In genomic region chr21:33266784-33267135, GRCh38 we compare ENCODE assay signal across 8 cellular contexts. TPM values are rescaled to one million over a fixed set of nuclear protein-coding genes. Genes with fewer than 3 reads are reported as not detected.
DNase-seq lines count a peak whose midpoint lies in the region; ATAC-seq, FAIRE-seq and TF ChIP-seq lines count a peak whose summit lies in the region.

No MANE protein-coding gene starts in this region.

- H3K4me2 ChIP-seq in DND-41 (ENCODE audit: insufficient read depth, low read length) (peak overlapping the region; percentile 72), Karpas-422 (ENCODE audit: low read depth, low read length, poor library complexity, severe bottlenecking) (peak overlapping the region; percentile 99)

- peak overlapping the region; percentile 57 to 59 for H3K4me3 ChIP-seq in DND-41 (ENCODE audit: low read depth in 1 of 2, low read length in 2 of 2)
- H3K4me3 ChIP-seq in Karpas-422 (ENCODE audit: low read length) = peak overlapping the region; percentile 84
- peak overlapping the region; percentile 76 to 89 for H3K4me3 ChIP-seq in ascending aorta
- peak overlapping the region; percentile 47 to 80 for H3K4me3 ChIP-seq in kidney (ENCODE audit: low read length in 2 of 2)

- peaks cover 46% of the 10 kb centered on the region for H3K79me2 ChIP-seq in DND-41 (ENCODE audit: insufficient read depth, low read length)
- peaks cover 22% of the 10 kb centered on the region for H3K79me2 ChIP-seq in Karpas-422 (ENCODE audit: low read length)

- H3K36me3 ChIP-seq in DND-41 (ENCODE audit: insufficient read depth, low read length) (peaks cover 46% of the 10 kb centered on the region), Karpas-422 (ENCODE audit: insufficient read depth, low read length) (peaks cover 13% of the 10 kb centered on the region), ascending aorta (peaks cover 6 to 19% of the 10 kb centered on the region in 2 donors), kidney (ENCODE audit: control insufficient read depth in 1 of 2, insufficient read depth in 2 of 2, low read length in 2 of 2) (peaks cover 0 to 3% of the 10 kb centered on the region in 2 donors)

- TF ChIP-seq CTCF in DND-41 (IDR thresholded peaks at IDR 0.05; ENCODE audit: borderline replicate concordance, extremely low read depth, low read length, poor library complexity, severe bottlenecking) (no peak), ascending aorta (IDR thresholded peaks at IDR 0.05) (no peak), kidney (IDR thresholded peaks at IDR 0.05; ENCODE audit: borderline replicate concordance, extremely low read depth, insufficient read depth) (no peak)

- H3K27ac ChIP-seq in DND-41 (ENCODE audit: low read length) (peak overlapping the region; percentile 79), Karpas-422 (ENCODE audit: low read length) (peak overlapping the region; percentile 68), ascending aorta (peak overlapping the region; percentile 84), kidney (ENCODE audit: low read depth in 2 of 2, low read length in 2 of 2) (peak overlapping the region; percentile 61 to 85)

- H3K4me1 ChIP-seq in DND-41 (ENCODE audit: insufficient read depth, low read length) (peaks cover 38% of the 10 kb centered on the region), Karpas-422 (ENCODE audit: low read length) (peaks cover 46% of the 10 kb centered on the region), ascending aorta (peaks cover 0 to 10% of the 10 kb centered on the region in 2 donors), kidney (ENCODE audit: control insufficient read depth in 1 of 2, insufficient read depth in 1 of 2, low read depth in 1 of 2, low read length in 2 of 2) (peaks cover 0 to 8% of the 10 kb centered on the region in 2 donors)

- H3K36me3 Mint-ChIP-seq in stimulated activated naive B cell treated with anti-CD40 and anti-IgM and Interleukin-4, amounts not matched to agents 10 μg/mL and 1 μg/mL and 100 μg/mL, for 72 hours = peaks cover 44 to 63% of the 10 kb centered on the region in 2 donors

- no peak for FAIRE-seq in kidney (lab: Jason Lieb, UNC)

- no peaks in the 10 kb centered on the region for H3K9me3 Mint-ChIP-seq in stimulated activated naive B cell treated with anti-CD40 and anti-IgM and Interleukin-4, amounts not matched to agents 10 μg/mL and 1 μg/mL and 100 μg/mL, for 72 hours

- intact Hi-C loops in ascending aorta (cut with DNase I) = loop anchor here (1.0 to 10.0 kb wide), 6 partner anchors 35 to 539 kb away; partner anchors contain the start of genes IFNAR1, PAXBP1 and SYNJ1
- intact Hi-C loops in kidney (cut with DNase I) = no loop called here

- H3K4me1 Mint-ChIP-seq in stimulated activated naive B cell treated with anti-CD40 and anti-IgM and Interleukin-4, amounts not matched to agents 10 μg/mL and 1 μg/mL and 100 μg/mL, for 72 hours = peaks cover 37 to 64% of the 10 kb centered on the region in 2 donors

- H3K27me3 Mint-ChIP-seq in stimulated activated naive B cell treated with anti-CD40 and anti-IgM and Interleukin-4, amounts not matched to agents 10 μg/mL and 1 μg/mL and 100 μg/mL, for 72 hours = no peaks in the 10 kb centered on the region

- DNase-seq in DND-41 (peak; percentile 61), Karpas-422 (peak; percentile 76), ascending aorta (ENCODE audit: low spot score in 2 of 2) (no peak), kidney (no peak), NCI-H748 (lab: John Stamatoyannopoulos, UW; ENCODE audit: unreplicated experiment) (no peak), NCI-H2029 treated with DMSO at 0.1 percent for 48 hours (lab: John Stamatoyannopoulos, UW) (no peak)
- DNase-seq in stimulated activated naive B cell treated with anti-CD40 and anti-IgM and Interleukin-4, amounts not matched to agents 10 μg/mL and 1 μg/mL and 100 μg/mL, for 72 hours = no peak

- H4K20me1 ChIP-seq in DND-41 (ENCODE audit: insufficient read depth, low read length) (peaks cover 12% of the 10 kb centered on the region; the same call in 1 of the 2 replicates), Karpas-422 (ENCODE audit: insufficient read depth, low read depth, low read length) (no peaks in the 10 kb centered on the region)

- peak overlapping the region; percentile 96 to 97 for H3K4me3 Mint-ChIP-seq in stimulated activated naive B cell treated with anti-CD40 and anti-IgM and Interleukin-4, amounts not matched to agents 10 μg/mL and 1 μg/mL and 100 μg/mL, for 72 hours

- H3K9me2 ChIP-seq in Karpas-422 (replicated peaks; ENCODE audit: insufficient read depth, low read length) = no peaks in the 10 kb centered on the region

- peak overlapping the region; percentile 79 for H2AFZ ChIP-seq in DND-41 (ENCODE audit: low read depth, low read length)
- no peak overlapping the region for H2AFZ ChIP-seq in Karpas-422 (ENCODE audit: low read length)

- peak overlapping the region; percentile 98 for H3K27ac Mint-ChIP-seq in stimulated activated naive B cell treated with anti-CD40 and anti-IgM and Interleukin-4, amounts not matched to agents 10 μg/mL and 1 μg/mL and 100 μg/mL, for 72 hours

- H3K9me3 ChIP-seq in DND-41 (ENCODE audit: insufficient read depth, low read length, severe bottlenecking) (no peaks in the 10 kb centered on the region), Karpas-422 (ENCODE audit: low read length) (no peaks in the 10 kb centered on the region), ascending aorta (no peaks in the 10 kb centered on the region), kidney (ENCODE audit: control insufficient read depth in 1 of 2, low read length in 2 of 2) (no peaks in the 10 kb centered on the region)

- H3K27me3 ChIP-seq in DND-41 (ENCODE audit: insufficient read depth, low read length, poor library complexity) (no peaks in the 10 kb centered on the region), Karpas-422 (ENCODE audit: low read length) (no peaks in the 10 kb centered on the region), ascending aorta (no peaks in the 10 kb centered on the region)

- ATAC-seq in DND-41 (ENCODE audit: insufficient read depth, low read depth) = peak; percentile 63
- peak; percentile 10 to 23 for ATAC-seq in stimulated activated naive B cell treated with anti-CD40 and anti-IgM and Interleukin-4, amounts not matched to agents 10 μg/mL and 1 μg/mL and 100 μg/mL, for 72 hours (replicated peaks)
- ATAC-seq in GM18520 (IDR thresholded peaks at IDR 0.05; ENCODE audit: unreplicated experiment) = no peak

- H3K9ac ChIP-seq in DND-41 (ENCODE audit: low read depth, low read length) (peak overlapping the region; percentile 72), Karpas-422 (ENCODE audit: low read length) (peak overlapping the region; percentile 84), kidney (ENCODE audit: low read length in 2 of 2) (peak overlapping the region; percentile 47 to 78)

RNA-seq across cellular contexts. Expression of gene IL10RB, which starts 0.6 kb away (rescaled TPM):
- total RNA-seq in Karpas-422 (2014; rRNA removed; shearing (Covaris generic); ENCODE audit: low replicate concordance) = 48.8 and 67.0 TPM in 2 replicates
- total RNA-seq in ascending aorta (39.1 TPM), kidney (27.3 TPM)
- polyA plus RNA-seq in kidney (ENCODE audit: insufficient read depth, low read depth, low replicate concordance) = 21.5 TPM

RNA-seq across cellular contexts. Expression of gene IFNAR2, which starts 37.0 kb away (rescaled TPM):
- 10.2 and 25.3 TPM in 2 replicates for total RNA-seq in Karpas-422 (2014; rRNA removed; shearing (Covaris generic); ENCODE audit: low replicate concordance)
- total RNA-seq in ascending aorta (30.3 TPM), kidney (56.5 TPM)
- polyA plus RNA-seq in kidney (ENCODE audit: insufficient read depth, low read depth, low replicate concordance) = 14.8 TPM

RNA-seq across cellular contexts. Expression of gene IFNAR1, which starts 58.0 kb away (rescaled TPM):
- 6.8 and 10.5 TPM in 2 replicates for total RNA-seq in Karpas-422 (2014; rRNA removed; shearing (Covaris generic); ENCODE audit: low replicate concordance)
- 25.9 TPM for total RNA-seq in ascending aorta
- total RNA-seq in kidney = 60.9 TPM
- polyA plus RNA-seq in kidney (ENCODE audit: insufficient read depth, low read depth, low replicate concordance) = 15.9 TPM

Comparison
In these comparisons a context has a peak if more than half of its experiments do, and no peak if none do; other contexts are left out.
1. DNase-seq: peak in DND-41 (single experiment) and Karpas-422 (single experiment); none in ascending aorta (0 of 2), kidney (single experiment), stimulated activated naive B cell treated with anti-CD40 and anti-IgM and Interleukin-4, amounts not matched to agents 10 μg/mL and 1 μg/mL and 100 μg/mL, for 72 hours (single experiment), NCI-H748 (single experiment) and NCI-H2029 treated with DMSO at 0.1 percent for 48 hours (single experiment).
2. Peak in every context shown above with its lines, with median percentiles within 50 percentile points of each other: H3K27ac ChIP-seq, H3K4me3 ChIP-seq and H3K9ac ChIP-seq.